In the genomic region with DNA sequence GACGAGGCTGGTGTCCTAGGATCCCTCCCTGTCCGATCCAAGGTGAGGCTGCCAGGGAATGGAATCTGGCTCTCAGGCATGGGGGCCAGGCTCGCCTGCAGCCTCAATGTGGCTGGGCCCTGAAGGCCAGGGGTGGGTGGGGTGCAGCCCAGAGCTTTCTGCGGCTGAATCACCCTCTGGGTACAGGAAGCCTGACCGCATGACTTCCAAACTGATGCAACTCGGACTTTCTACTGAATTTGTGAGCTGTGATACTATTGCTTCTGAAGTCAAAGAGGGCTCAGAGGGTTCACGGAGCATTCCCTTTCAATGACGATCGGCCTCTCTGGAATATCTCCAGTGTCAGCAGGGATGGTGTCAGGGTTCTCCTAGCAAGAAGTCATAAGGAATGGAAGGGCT, we compare ENCODE assay signal across 8 cellular contexts.
DNase-seq lines count a peak whose midpoint lies in the region; ATAC-seq and TF ChIP-seq lines count a peak whose summit lies in the region.

No MANE protein-coding gene starts in this region.

- H3K4me3 Mint-ChIP-seq in activated T-helper 1 cell treated with anti-CD3 and anti-CD28 coated beads, Interleukin-12 subunit alpha, Interleukin-12 subunit beta, Interleukin-2, Interleukin-4 antibody, amounts not matched to agents 30 ng/mL and 10 ng/mL and 1 ng/mL, durations not matched to agents 14 hours and 24 hours and 36 hours, result no peak overlapping the region

- no peak overlapping the region for H3K27ac Mint-ChIP-seq in activated T-helper 1 cell treated with anti-CD3 and anti-CD28 coated beads, Interleukin-12 subunit alpha, Interleukin-12 subunit beta, Interleukin-2, Interleukin-4 antibody, amounts not matched to agents 30 ng/mL and 10 ng/mL and 1 ng/mL, durations not matched to agents 14 hours and 24 hours and 36 hours

- H3K36me3 Mint-ChIP-seq in activated T-helper 1 cell treated with anti-CD3 and anti-CD28 coated beads, Interleukin-12 subunit alpha, Interleukin-12 subunit beta, Interleukin-2, Interleukin-4 antibody, amounts not matched to agents 30 ng/mL and 10 ng/mL and 1 ng/mL, durations not matched to agents 14 hours and 24 hours and 36 hours (ENCODE audit: low read depth), result peaks cover 2% of the 10 kb centered on the region

- intact Hi-C loops in activated T-helper 1 cell treated with anti-CD3 and anti-CD28 coated beads, Interleukin-12 subunit alpha, Interleukin-12 subunit beta, Interleukin-2, Interleukin-4 antibody, amounts not matched to agents 30 ng/mL and 10 ng/mL and 1 ng/mL, durations not matched to agents 14 hours and 24 hours and 36 hours (cut with micrococcal nuclease), result no loop called here

- DNase-seq in HL-60 (ENCODE audit: low read depth in 1 of 2, low spot score in 1 of 2) (peak; percentile 68 to 69), hepatic stellate cell (ENCODE audit: low spot score) (peak; percentile 94), smooth muscle cell of the brain vasculature (ENCODE audit: low read depth, low spot score) (peak; percentile 80), COR-L47 (lab: John Stamatoyannopoulos, UW) (no peak), NCI-H1092 treated with DMSO at 0.1 percent for 48 hours (lab: John Stamatoyannopoulos, UW) (no peak)
- peak; percentile 0 for DNase-seq in activated T-helper 1 cell treated with anti-CD3 and anti-CD28 coated beads, Interleukin-12 subunit alpha, Interleukin-12 subunit beta, Interleukin-2, Interleukin-4 antibody, amounts not matched to agents 30 ng/mL and 10 ng/mL and 1 ng/mL, durations not matched to agents 14 hours and 24 hours and 36 hours (ENCODE audit: low spot score)

- no peak overlapping the region for H3K4me3 ChIP-seq in HL-60 (replicated peaks; ENCODE audit: insufficient read depth, low read length)

- H3K4me1 Mint-ChIP-seq in activated T-helper 1 cell treated with anti-CD3 and anti-CD28 coated beads, Interleukin-12 subunit alpha, Interleukin-12 subunit beta, Interleukin-2, Interleukin-4 antibody, amounts not matched to agents 30 ng/mL and 10 ng/mL and 1 ng/mL, durations not matched to agents 14 hours and 24 hours and 36 hours (ENCODE audit: low read depth), result peaks cover 42% of the 10 kb centered on the region

- H3K9me3 Mint-ChIP-seq in activated T-helper 1 cell treated with anti-CD3 and anti-CD28 coated beads, Interleukin-12 subunit alpha, Interleukin-12 subunit beta, Interleukin-2, Interleukin-4 antibody, amounts not matched to agents 30 ng/mL and 10 ng/mL and 1 ng/mL, durations not matched to agents 14 hours and 24 hours and 36 hours, result no peaks in the 10 kb centered on the region

- H3K27me3 Mint-ChIP-seq in activated T-helper 1 cell treated with anti-CD3 and anti-CD28 coated beads, Interleukin-12 subunit alpha, Interleukin-12 subunit beta, Interleukin-2, Interleukin-4 antibody, amounts not matched to agents 30 ng/mL and 10 ng/mL and 1 ng/mL, durations not matched to agents 14 hours and 24 hours and 36 hours (ENCODE audit: insufficient read depth), result no peaks in the 10 kb centered on the region

- H3K27me3 ChIP-seq in HL-60 (ENCODE audit: insufficient read depth, poor library complexity, severe bottlenecking), result no peaks in the 10 kb centered on the region

- TF ChIP-seq CTCF in HL-60 (IDR thresholded peaks at IDR 0.05; ENCODE audit: insufficient read depth, low read length), result no peak

- ATAC-seq in GM19395 (IDR thresholded peaks at IDR 0.05; ENCODE audit: unreplicated experiment) (no peak), HG02588 (IDR thresholded peaks at IDR 0.05; ENCODE audit: unreplicated experiment) (no peak)

- H3K27ac ChIP-seq in HL-60 (replicated peaks), result peak overlapping the region; percentile 54

Comparison
In these comparisons a context has a peak if more than half of its experiments do, and no peak if none do; other contexts are left out.
1. DNase-seq: peak in HL-60 (2 of 2), activated T-helper 1 cell treated with anti-CD3 and anti-CD28 coated beads, Interleukin-12 subunit alpha, Interleukin-12 subunit beta, Interleukin-2, Interleukin-4 antibody, amounts not matched to agents 30 ng/mL and 10 ng/mL and 1 ng/mL, durations not matched to agents 14 hours and 24 hours and 36 hours (single experiment), hepatic stellate cell (single experiment) and smooth muscle cell of the brain vasculature (single experiment); none in COR-L47 (single experiment) and NCI-H1092 treated with DMSO at 0.1 percent for 48 hours (single experiment).